Comparison of ENCODE assay signal across 15 cellular contexts in genomic region chr3:14246414-14246813, GRCh38.
DNase-seq lines count a peak whose midpoint lies in the region; ATAC-seq and TF ChIP-seq lines count a peak whose summit lies in the region.
"Had no signal": no experiment of that assay in that cellular context is flagged by ENCODE, and none has a peak within 500 bp of the region (broad histone marks: within the 10 kb centered on the region; RNA-seq: fewer than 3 reads in every experiment).

No MANE protein-coding gene starts in this region.

- H3K14ac ChIP-seq in neuronal stem cell (ENCODE audit: low read length) = no peak overlapping the region

- no peak overlapping the region for H2BK12ac ChIP-seq in neuronal stem cell (ENCODE audit: low read length)

- H3K79me1 ChIP-seq in neuronal stem cell (ENCODE audit: low read depth, low read length) = no peaks in the 10 kb centered on the region

- H2BK5ac ChIP-seq in neuronal stem cell (ENCODE audit: low read length) = no peak overlapping the region

- peak overlapping the region; percentile 47 for H3K23ac ChIP-seq in neuronal stem cell (ENCODE audit: low read depth, low read length, poor library complexity)

- H3K4me2 ChIP-seq in neuronal stem cell (ENCODE audit: insufficient read depth, low read length, poor library complexity, severe bottlenecking) = no peak overlapping the region
- H3K4me2 ChIP-seq: BLaER1 had no signal

- ATAC-seq in GM21515 (IDR thresholded peaks at IDR 0.05; ENCODE audit: unreplicated experiment) (no peak), left lobe of liver (no peak)

- H2BK15ac ChIP-seq in neuronal stem cell (ENCODE audit: low read length) = no peak overlapping the region

- H3K9ac ChIP-seq in neuronal stem cell (ENCODE audit: low read depth, low read length, poor library complexity) = no peak overlapping the region
- H3K9ac ChIP-seq: BLaER1 had no signal

- H4K8ac ChIP-seq in neuronal stem cell (ENCODE audit: low read depth, low read length) = no peak overlapping the region

- H3K4me1 ChIP-seq in neuronal stem cell (ENCODE audit: control insufficient read depth in 2 of 2, insufficient read depth in 1 of 2, low read depth in 1 of 2, low read length in 2 of 2) = peaks cover 2 to 7% of the 10 kb centered on the region in 2 donors

- H3K18ac ChIP-seq in neuronal stem cell (ENCODE audit: low read length) = no peak overlapping the region

- no peak for TF ChIP-seq POLR2A in erythroblast (IDR thresholded peaks at IDR 0.05; ENCODE audit: low read length)

- H3K9me3 ChIP-seq in neuronal stem cell (replicated peaks in 1 of 2; ENCODE audit: control insufficient read depth in 2 of 2, insufficient read depth in 1 of 2, low read depth in 1 of 2, low read length in 2 of 2) = peaks cover 0 to 2% of the 10 kb centered on the region in 2 donors
- H3K9me3 ChIP-seq: BLaER1 had no signal

- H4K91ac ChIP-seq in neuronal stem cell (ENCODE audit: low read depth, low read length, poor library complexity) = no peak overlapping the region

- H3K4ac ChIP-seq in neuronal stem cell (ENCODE audit: low read length) = no peak overlapping the region

- no CpG with 5 or more reads among the region's 5 CpGs for WGBS in neuronal stem cell (ENCODE audit: extremely low coverage in 2 of 2, insufficient read length in 2 of 2, insufficient replicate concordance in 1 of 2), 2 donors

- peaks cover 0 to 6% (median 0%) of the 10 kb centered on the region in 3 experiments for H3K27me3 ChIP-seq in neuronal stem cell (ENCODE audit: control insufficient read depth in 3 of 3, insufficient read depth in 3 of 3, low read depth in 1 of 3, low read length in 3 of 3)

- H2AK5ac ChIP-seq in neuronal stem cell (ENCODE audit: low read depth, low read length) = no peak overlapping the region

- DNase-seq in EH (ENCODE audit: low read depth) = peak; percentile 48
- DNase-seq in amniotic epithelial cell (ENCODE audit: low read depth) = peak; percentile 81
- peak; percentile 42 for DNase-seq in hepatic stellate cell (ENCODE audit: low spot score)
- DNase-seq in neuronal stem cell (ENCODE audit: low spot score) = no peak
- DNase-seq in erythroblast (lab: John Stamatoyannopoulos, UW) = no peak
- DNase-seq in Kasumi-1 (lab: John Stamatoyannopoulos, UW) = no peak
- no peak for DNase-seq in left lobe of liver (ENCODE audit: low spot score)
- DNase-seq: Caco-2; CD8-positive, alpha-beta memory T cell; DMS53; GOT3; H9 had no signal

- H3K27ac ChIP-seq in neuronal stem cell (replicated peaks; ENCODE audit: low read length) = no peak overlapping the region
- H3K27ac ChIP-seq: 22Rv1, BLaER1 had no signal

- no peak overlapping the region for H3K4me3 ChIP-seq in neuronal stem cell (ENCODE audit: low read length in 2 of 2)
- H3K4me3 ChIP-seq: BLaER1 had no signal

- no peak overlapping the region for H2AFZ ChIP-seq in neuronal stem cell (ENCODE audit: low read length)

- H3K36me3 ChIP-seq in neuronal stem cell (replicated peaks in 1 of 2; ENCODE audit: control insufficient read depth in 2 of 2, insufficient read depth in 2 of 2, low read length in 2 of 2) = no peaks in the 10 kb centered on the region
- H3K36me3 ChIP-seq: BLaER1 had no signal

- no peak overlapping the region for H2BK120ac ChIP-seq in neuronal stem cell (ENCODE audit: low read depth, low read length)

Comparison
In these comparisons a context has a peak if more than half of its experiments do, and no peak if none do; other contexts are left out.
1. DNase-seq: peak in EH (single experiment), amniotic epithelial cell (single experiment) and hepatic stellate cell (single experiment); none in neuronal stem cell (single experiment), erythroblast (0 of 2), Kasumi-1 (0 of 2) and left lobe of liver (single experiment).